30 cellular contexts compared by ENCODE assay signal in genomic region chr1:94281361-94282142, GRCh38. TPM values are rescaled to one million over a fixed set of nuclear protein-coding genes. Genes with fewer than 3 reads are reported as not detected.
DNase-seq lines count a peak whose midpoint lies in the region; ATAC-seq and TF ChIP-seq lines count a peak whose summit lies in the region.
"Had no signal": no experiment of that assay in that cellular context is flagged by ENCODE, and none has a peak within 500 bp of the region (broad histone marks: within the 10 kb centered on the region; RNA-seq: fewer than 3 reads in every experiment).

No MANE protein-coding gene starts in this region.

- TF ChIP-seq CTCF in Calu3 (IDR thresholded peaks at IDR 0.05; ENCODE audit: unreplicated experiment) (no peak), PC-3 (conservative IDR thresholded peaks at IDR 0.05; ENCODE audit: low read depth, low read length) (no peak), choroid plexus epithelial cell (conservative IDR thresholded peaks at IDR 0.05; ENCODE audit: low read depth, low read length) (no peak)

- H3K79me2 ChIP-seq in PC-3 (ENCODE audit: low read length) = no peaks in the 10 kb centered on the region

- peaks cover 2% of the 10 kb centered on the region for H3K9me3 Mint-ChIP-seq in Calu3 (ENCODE audit: low read depth, unreplicated experiment)
- no peaks in the 10 kb centered on the region for H3K9me3 Mint-ChIP-seq in T-helper 2 cell treated with Interferon-gamma antibody and Interleukin-4, amounts not matched to agents 5 μg/mL and 100 μg/mL, for 36 hours
- H3K9me3 Mint-ChIP-seq: activated B cell treated with CpG ODN at 0.5 μM for 24 hours; activated CD8-positive, alpha-beta T cell treated with anti-CD3 and anti-CD28 coated beads for 36 hours; activated naive CD8-positive, alpha-beta T cell treated with anti-CD3 and anti-CD28 coated beads, Interleukin-2, amount 50 U/mL, for 24 hours; memory B cell; type B pancreatic cell had no signal

- H3K27me3 Mint-ChIP-seq in Calu3 (ENCODE audit: unreplicated experiment) = no peaks in the 10 kb centered on the region
- H3K27me3 Mint-ChIP-seq in T-helper 2 cell treated with Interferon-gamma antibody and Interleukin-4, amounts not matched to agents 5 μg/mL and 100 μg/mL, for 36 hours (ENCODE audit: low read depth) = peaks cover 48% of the 10 kb centered on the region
- H3K27me3 Mint-ChIP-seq: type B pancreatic cell had no signal

- DNase-seq in Calu3 = no peak
- peak; percentile 17 for DNase-seq in PC-3
- DNase-seq in choroid plexus epithelial cell (ENCODE audit: low read depth) = peak; percentile 57
- DNase-seq in right cardiac atrium = no peak
- DNase-seq in islet precursor cell = no peak
- no peak for DNase-seq in NCI-H526 (lab: John Stamatoyannopoulos, UW)
- DNase-seq in T-helper 2 cell treated with Interferon-gamma antibody and Interleukin-4, amounts not matched to agents 5 μg/mL and 100 μg/mL, for 36 hours (ENCODE audit: low spot score) = no peak
- DNase-seq: activated B cell treated with CpG ODN at 0.5 μM for 24 hours; activated CD8-positive, alpha-beta T cell treated with anti-CD3 and anti-CD28 coated beads for 36 hours; activated effector memory CD4-positive, alpha-beta T cell treated with anti-CD3 and anti-CD28 coated beads, Interleukin-2, amount 50 U/mL, for 16 hours; activated naive CD8-positive, alpha-beta T cell treated with anti-CD3 and anti-CD28 coated beads, Interleukin-2, amount 50 U/mL, for 24 hours; activated T-cell treated with anti-CD3 and anti-CD28 coated beads for 4 hours; caudate nucleus; dorsolateral prefrontal cortex; EL; foreskin melanocyte; GM23248; MM.1S; naive B cell; NCI-H1436 treated with DMSO at 0.1 percent for 48 hours; NCI-H510A treated with DMSO at 0.1 percent for 48 hours; occipital lobe; stimulated activated CD4-positive, alpha-beta T cell treated with anti-CD3 and anti-CD28 coated beads, Interleukin-15, amount 100 ng/mL, for 24 hours; stimulated activated CD8-positive, alpha-beta memory T cell treated with anti-CD3 and anti-CD28 coated beads, Interleukin-4, amount 100 ng/mL, for 48 hours; T-helper 9 cell had no signal

- 49% methylated on average over 6 of the region's 6 CpGs for WGBS in right cardiac atrium

- H3F3A ChIP-seq in PC-3 (ENCODE audit: low read length, unreplicated experiment) = peaks cover 6% of the 10 kb centered on the region

- peak overlapping the region; percentile 40 for H3K27ac Mint-ChIP-seq in Calu3 (ENCODE audit: unreplicated experiment)
- no peak overlapping the region for H3K27ac Mint-ChIP-seq in T-helper 2 cell treated with Interferon-gamma antibody and Interleukin-4, amounts not matched to agents 5 μg/mL and 100 μg/mL, for 36 hours
- H3K27ac Mint-ChIP-seq: activated B cell treated with CpG ODN at 0.5 μM for 24 hours; activated CD8-positive, alpha-beta T cell treated with anti-CD3 and anti-CD28 coated beads for 36 hours; activated naive CD8-positive, alpha-beta T cell treated with anti-CD3 and anti-CD28 coated beads, Interleukin-2, amount 50 U/mL, for 24 hours; memory B cell; type B pancreatic cell had no signal

- peak overlapping the region; percentile 38 for H3K27ac ChIP-seq in PC-3 (ENCODE audit: low read length)
- H3K27ac ChIP-seq in right cardiac atrium (ENCODE audit: low read length) = no peak overlapping the region
- H3K27ac ChIP-seq: C4-2B, dorsolateral prefrontal cortex, GM23248 had no signal

- H3K9me3 ChIP-seq in PC-3 (ENCODE audit: low read length) (no peaks in the 10 kb centered on the region), right cardiac atrium (ENCODE audit: control insufficient read depth, low read length) (no peaks in the 10 kb centered on the region)

- H3K27me3 ChIP-seq in PC-3 (ENCODE audit: low read length) (no peaks in the 10 kb centered on the region), right cardiac atrium (ENCODE audit: control insufficient read depth, insufficient read depth) (no peaks in the 10 kb centered on the region)

- BruUV-seq in Calu3 (replicated peaks; lab: Mats Ljungman, UMichigan) = no TSS peak
- no TSS peak for BruUV-seq in PC-3 (replicated peaks; lab: Mats Ljungman, UMichigan)

- H3K36me3 ChIP-seq in PC-3 (ENCODE audit: low read depth, low read length) = no peaks in the 10 kb centered on the region

- H3K4me1 ChIP-seq in PC-3 (ENCODE audit: insufficient read depth, low read length) (peaks cover 48% of the 10 kb centered on the region), right cardiac atrium (ENCODE audit: control insufficient read depth, insufficient read depth, low read length) (peaks cover 3% of the 10 kb centered on the region)

- H3K36me3 Mint-ChIP-seq in Calu3 (ENCODE audit: insufficient read depth, unreplicated experiment) = no peaks in the 10 kb centered on the region
- H3K36me3 Mint-ChIP-seq in T-helper 2 cell treated with Interferon-gamma antibody and Interleukin-4, amounts not matched to agents 5 μg/mL and 100 μg/mL, for 36 hours (ENCODE audit: low read depth) = no peaks in the 10 kb centered on the region
- H3K36me3 Mint-ChIP-seq: memory B cell, naive B cell, type B pancreatic cell had no signal

- H3K4me1 Mint-ChIP-seq in Calu3 (ENCODE audit: low read depth, unreplicated experiment) = peaks cover 39% of the 10 kb centered on the region
- H3K4me1 Mint-ChIP-seq in T-helper 2 cell treated with Interferon-gamma antibody and Interleukin-4, amounts not matched to agents 5 μg/mL and 100 μg/mL, for 36 hours (ENCODE audit: low read depth) = no peaks in the 10 kb centered on the region
- H3K4me1 Mint-ChIP-seq: activated B cell treated with CpG ODN at 0.5 μM for 24 hours; activated naive CD8-positive, alpha-beta T cell treated with anti-CD3 and anti-CD28 coated beads, Interleukin-2, amount 50 U/mL, for 24 hours; memory B cell; naive B cell had no signal

- H3K4me3 ChIP-seq in PC-3 (ENCODE audit: low read length) = no peak overlapping the region
- H3K4me3 ChIP-seq in choroid plexus epithelial cell (ENCODE audit: low read depth, low read length) = no peak overlapping the region
- no peak overlapping the region for H3K4me3 ChIP-seq in right cardiac atrium (ENCODE audit: low read length)
- H3K4me3 ChIP-seq: dorsolateral prefrontal cortex, GM23248, K562 had no signal

- no peak overlapping the region for H3K9ac ChIP-seq in PC-3 (ENCODE audit: low read length)
- H3K9ac ChIP-seq: GM23248 had no signal

- intact Hi-C loops in Calu3 (cut with micrococcal nuclease; ENCODE audit: unreplicated experiment) (no loop called here), PC-3 (cut with micrococcal nuclease) (no loop called here), right cardiac atrium (cut with DNase I) (no loop called here)

- POLR2A ChIA-PET in PC-3 (lab: Charles Lee; ENCODE audit: unreplicated experiment) = no interaction called here

- H3K4me3 Mint-ChIP-seq in Calu3 (ENCODE audit: low read depth, unreplicated experiment) = no peak overlapping the region
- no peak overlapping the region for H3K4me3 Mint-ChIP-seq in T-helper 2 cell treated with Interferon-gamma antibody and Interleukin-4, amounts not matched to agents 5 μg/mL and 100 μg/mL, for 36 hours
- H3K4me3 Mint-ChIP-seq: activated B cell treated with CpG ODN at 0.5 μM for 24 hours; activated CD8-positive, alpha-beta T cell treated with anti-CD3 and anti-CD28 coated beads for 36 hours; activated naive CD8-positive, alpha-beta T cell treated with anti-CD3 and anti-CD28 coated beads, Interleukin-2, amount 50 U/mL, for 24 hours; memory B cell; naive B cell; type B pancreatic cell had no signal

- ATAC-seq in PC-3 (no peak), right cardiac atrium (peak; percentile 25 to 40), HG03095 (IDR thresholded peaks at IDR 0.05; ENCODE audit: unreplicated experiment) (no peak)
- ATAC-seq: activated CD8-positive, alpha-beta T cell treated with anti-CD3 and anti-CD28 coated beads for 36 hours; activated naive CD8-positive, alpha-beta T cell treated with anti-CD3 and anti-CD28 coated beads, Interleukin-2, amount 50 U/mL, for 24 hours; K562 had no signal

- CTCF ChIA-PET in Calu3 (lab: Charles Lee) (no interaction called here), PC-3 (lab: Charles Lee) (no interaction called here)

- no peak overlapping the region for H2AFZ ChIP-seq in PC-3 (ENCODE audit: low read length)
- H2AFZ ChIP-seq: GM23248 had no signal

- peak overlapping the region; percentile 46; the same call in 1 of the 2 replicates for H3K4me2 ChIP-seq in PC-3 (ENCODE audit: low read length)

- no peaks in the 10 kb centered on the region for H3K9me2 ChIP-seq in PC-3 (replicated peaks; ENCODE audit: low read length)

- H4K20me1 ChIP-seq in PC-3 (ENCODE audit: low read length) = no peaks in the 10 kb centered on the region

RNA-seq across cellular contexts. Expression of gene ARHGAP29, which starts 44.2 kb away (rescaled TPM):
- total RNA-seq in Calu3 (2022) (57.9 and 62.6 TPM in 2 replicates), PC-3 (2014; rRNA removed) (161 and 166 TPM in 2 replicates), right cardiac atrium (10 to 100 TPM; 22.1 to 31.1 (median 30.3) TPM)
- polyA plus RNA-seq in right cardiac atrium = 11.0 TPM
- total RNA-seq: activated B cell treated with CpG ODN at 0.5 μM for 24 hours; activated CD8-positive, alpha-beta T cell treated with anti-CD3 and anti-CD28 coated beads for 36 hours had no signal

Comparison
In these comparisons a context has a peak if more than half of its experiments do, and no peak if none do; other contexts are left out.
1. DNase-seq: peak in PC-3 (single experiment) and choroid plexus epithelial cell (single experiment); none in Calu3 (single experiment), right cardiac atrium (0 of 3), islet precursor cell (single experiment), NCI-H526 (0 of 2) and T-helper 2 cell treated with Interferon-gamma antibody and Interleukin-4, amounts not matched to agents 5 μg/mL and 100 μg/mL, for 36 hours (single experiment).
2. ATAC-seq: peak in right cardiac atrium (2 of 2); none in PC-3 (single experiment) and HG03095 (single experiment).